In genomic region chr12:68856510-68856909, GRCh38 we compare ENCODE assay signal across 19 cellular contexts. TPM values are rescaled to one million over a fixed set of nuclear protein-coding genes. Genes with fewer than 3 reads are reported as not detected.
DNase-seq lines count a peak whose midpoint lies in the region; ATAC-seq and TF ChIP-seq lines count a peak whose summit lies in the region.
"Had no signal": no experiment of that assay in that cellular context is flagged by ENCODE, and none has a peak within 500 bp of the region (broad histone marks: within the 10 kb centered on the region; RNA-seq: fewer than 3 reads in every experiment).

No MANE protein-coding gene starts in this region.

- no TSS peak for BruUV-seq in mammary epithelial cell (replicated peaks; lab: Mats Ljungman, UMichigan)

- intact Hi-C loops in mammary epithelial cell (cut with micrococcal nuclease), result no loop called here

- ATAC-seq in HG03432 (IDR thresholded peaks at IDR 0.05; ENCODE audit: unreplicated experiment), result no peak
- ATAC-seq in GM21528 (IDR thresholded peaks at IDR 0.05; ENCODE audit: low FRiP score, unreplicated experiment), result no peak

- CTCF ChIA-PET in mammary epithelial cell (lab: Charles Lee; ENCODE audit: low non-redundant PET), result no interaction called here

- no peak overlapping the region for H3K4me3 ChIP-seq in mammary epithelial cell (replicated peaks in 1 of 3; ENCODE audit: insufficient read depth in 1 of 3, low read depth in 2 of 3, low read length in 3 of 3)

- H3K27ac Mint-ChIP-seq in glutamatergic neuron (ENCODE audit: unreplicated experiment), result peak overlapping the region; percentile 31
- H3K27ac Mint-ChIP-seq: H9, IgD-negative memory B cell had no signal

- peak; percentile 35 for DNase-seq in NCI-H82 (lab: John Stamatoyannopoulos, UW)
- DNase-seq in NCI-H82 treated with DMSO at 0.1 percent for 48 hours (lab: John Stamatoyannopoulos, UW; ENCODE audit: unreplicated experiment), result no peak
- DNase-seq in NCI-H69 (lab: John Stamatoyannopoulos, UW), result peak; percentile 33
- no peak for DNase-seq in glutamatergic neuron
- no peak for DNase-seq in mammary epithelial cell
- no peak for DNase-seq in ureter (ENCODE audit: low spot score)
- DNase-seq: 8988T, H9, Karpas-422, NCI-H1417 treated with DMSO at 0.1 percent for 48 hours, NCI-H2029, NCI-H2227 treated with DMSO at 0.1 percent for 48 hours, NCI-H526 treated with DMSO at 0.1 percent for 48 hours, OCI-M1, RPMI8226, SHP77 treated with DMSO at 0.1 percent for 48 hours had no signal

- in situ Hi-C loops in mammary epithelial cell (cut with MboI; ENCODE audit: low sequenced_read_pairs in 2 of 2), result no loop called here

- no peaks in the 10 kb centered on the region for H3K79me2 ChIP-seq in mammary epithelial cell (ENCODE audit: insufficient read depth, low read length)

- no peak overlapping the region for H2AFZ ChIP-seq in mammary epithelial cell (ENCODE audit: low read depth, low read length)

- no peaks in the 10 kb centered on the region for H4K20me1 ChIP-seq in mammary epithelial cell (ENCODE audit: insufficient read depth, low read length)

- H3K4me2 ChIP-seq in mammary epithelial cell (ENCODE audit: insufficient read depth, low read depth, low read length), result no peak overlapping the region

- 11% methylated on average over 3 of the region's 3 CpGs for WGBS in mammary epithelial cell (ENCODE audit: low coverage, missing lambda C conversion rate)

- H3K36me3 ChIP-seq in mammary epithelial cell (ENCODE audit: insufficient read depth, low read length), result no peaks in the 10 kb centered on the region

- dilution Hi-C loops in mammary epithelial cell (cut with HindIII; ENCODE audit: low sequenced_read_pairs), result no loop called here

- no peaks in the 10 kb centered on the region for H3K27me3 Mint-ChIP-seq in glutamatergic neuron (ENCODE audit: unreplicated experiment)
- H3K27me3 Mint-ChIP-seq: IgD-negative memory B cell had no signal

- no peaks in the 10 kb centered on the region for H3K9me3 ChIP-seq in mammary epithelial cell (replicated peaks; ENCODE audit: insufficient read depth, low read length)

- H3K27me3 ChIP-seq in mammary epithelial cell (ENCODE audit: insufficient read depth, low read length), result no peaks in the 10 kb centered on the region

- no peak overlapping the region for H3K27ac ChIP-seq in mammary epithelial cell (ENCODE audit: insufficient read depth, low read depth, low read length)

- no peak overlapping the region for H3K9ac ChIP-seq in mammary epithelial cell (ENCODE audit: insufficient read depth, low read length)

- TF ChIP-seq CTCF in glutamatergic neuron (IDR thresholded peaks at IDR 0.05; ENCODE audit: partially characterized antibody, unreplicated experiment) (no peak), mammary epithelial cell (conservative IDR thresholded peaks at IDR 0.05 in 1 of 2, IDR thresholded peaks at IDR 0.05 in 1 of 2; ENCODE audit: extremely low read depth in 1 of 2, insufficient read depth in 1 of 2, low read depth in 1 of 2, low read length in 2 of 2) (no peak)

- no peaks in the 10 kb centered on the region for H3K36me3 Mint-ChIP-seq in glutamatergic neuron (ENCODE audit: unreplicated experiment)

- H3K4me1 ChIP-seq in mammary epithelial cell (ENCODE audit: insufficient read depth, low read length), result no peaks in the 10 kb centered on the region

- H3K4me1 Mint-ChIP-seq in glutamatergic neuron (ENCODE audit: low read depth, unreplicated experiment), result peaks cover 7% of the 10 kb centered on the region
- H3K4me1 Mint-ChIP-seq: H9 had no signal

- no peak overlapping the region for H3K4me3 Mint-ChIP-seq in glutamatergic neuron (ENCODE audit: unreplicated experiment)
- H3K4me3 Mint-ChIP-seq: H9, IgD-negative memory B cell had no signal

- peaks cover 2% of the 10 kb centered on the region for H3K9me3 Mint-ChIP-seq in glutamatergic neuron (ENCODE audit: unreplicated experiment)
- H3K9me3 Mint-ChIP-seq: H9, IgD-negative memory B cell had no signal

RNA-seq across cellular contexts. Expression of gene MDM2, which starts 48.5 kb away (rescaled TPM):
- 84.9 TPM for total RNA-seq in glutamatergic neuron (ENCODE audit: unreplicated experiment)
- 100 to 1,000 TPM; 304 to 321 TPM for total RNA-seq in mammary epithelial cell
- 35.7 TPM for polyA plus RNA-seq in mammary epithelial cell
- polyA minus RNA-seq in mammary epithelial cell, result 210 TPM
- total RNA-seq in ureter, result 140 TPM

Comparison
In these comparisons a context has a peak if more than half of its experiments do, and no peak if none do; other contexts are left out.
1. DNase-seq: peak in NCI-H82 (single experiment) and NCI-H69 (single experiment); none in NCI-H82 treated with DMSO at 0.1 percent for 48 hours (single experiment), glutamatergic neuron (single experiment), mammary epithelial cell (single experiment) and ureter (single experiment).